7 cellular contexts compared by ENCODE assay signal in genomic region chr5:128081111-128081865, GRCh38. TPM values are rescaled to one million over a fixed set of nuclear protein-coding genes. Genes with fewer than 3 reads are reported as not detected.
DNase-seq lines count a peak whose midpoint lies in the region; ATAC-seq and TF ChIP-seq lines count a peak whose summit lies in the region.

No MANE protein-coding gene starts in this region.

- CTCF ChIA-PET in Panc1 (lab: Charles Lee), result no interaction called here

- H3K4me1 ChIP-seq in Panc1 (ENCODE audit: control insufficient read depth, insufficient read depth, low read length) (peaks cover 27% of the 10 kb centered on the region), skeletal muscle tissue (ENCODE audit: control insufficient read depth in 3 of 3, insufficient read depth in 3 of 3, low read length in 3 of 3) (peaks cover 6 to 14% (median 13%) of the 10 kb centered on the region in 3 donors)

- DNase-seq in Panc1 (ENCODE audit: low read depth, low spot score) (no peak), epithelial cell of prostate (ENCODE audit: low read depth, low spot score) (no peak), iPS-NIHi7 (ENCODE audit: extremely low spot score) (no peak)

- intact Hi-C loops in Panc1 (cut with micrococcal nuclease; ENCODE audit: unreplicated experiment), result loop anchor here (10.0 kb wide), 1 partner anchor 176 kb away; no protein-coding TSS in a partner anchor

- no peak overlapping the region for H3K9ac ChIP-seq in skeletal muscle tissue (ENCODE audit: low read depth in 1 of 3, low read length in 3 of 3)

- H3K9me3 ChIP-seq in Panc1 (ENCODE audit: control insufficient read depth, insufficient read depth, low read depth, low read length) (no peaks in the 10 kb centered on the region), skeletal muscle tissue (ENCODE audit: control insufficient read depth in 3 of 3, low read length in 3 of 3) (no peaks in the 10 kb centered on the region)

- H3K36me3 ChIP-seq in Panc1 (ENCODE audit: control insufficient read depth, insufficient read depth, low read length) (no peaks in the 10 kb centered on the region; the same call in 1 of the 2 replicates), skeletal muscle tissue (ENCODE audit: control insufficient read depth in 3 of 3, insufficient read depth in 3 of 3, low read length in 3 of 3) (no peaks in the 10 kb centered on the region)

- TSS peak; percentile 67 for BruUV-seq in Panc1 (replicated peaks; lab: Mats Ljungman, UMichigan)

- peak; percentile 26 for TF ChIP-seq CTCF in GM12873 (IDR thresholded peaks at IDR 0.05; ENCODE audit: insufficient read depth, low read depth, low read length, missing control alignments)
- TF ChIP-seq CTCF in Panc1 (IDR thresholded peaks at IDR 0.05), result peak; percentile 14; the same call in 1 of the 2 replicates

- POLR2A ChIA-PET in Panc1 (lab: Charles Lee), result no interaction called here

- H3K4me3 ChIP-seq in Panc1 (ENCODE audit: low read depth in 2 of 2, low read length in 2 of 2) (peak overlapping the region; percentile 64 to 83), skeletal muscle tissue (ENCODE audit: low read length in 3 of 3) (no peak overlapping the region)

- H3K27ac ChIP-seq in Panc1 (ENCODE audit: low read length) (peak overlapping the region; percentile 94), epithelial cell of prostate (peak overlapping the region; percentile 86), skeletal muscle tissue (ENCODE audit: low read depth, low read length) (peak overlapping the region; percentile 87)

- H3K27me3 ChIP-seq in Panc1 (ENCODE audit: control insufficient read depth, insufficient read depth, low read length) (no peaks in the 10 kb centered on the region), skeletal muscle tissue (ENCODE audit: control insufficient read depth in 3 of 3, insufficient read depth in 3 of 3, low read length in 3 of 3) (no peaks in the 10 kb centered on the region)

- no peak for ATAC-seq in Panc1
- no peak for ATAC-seq in GM21786 (IDR thresholded peaks at IDR 0.05; ENCODE audit: unreplicated experiment)
- no peak for ATAC-seq in GM19328 (IDR thresholded peaks at IDR 0.05; ENCODE audit: unreplicated experiment)

- in situ Hi-C loops in Panc1 (cut with HindIII; ENCODE audit: low pct_unique_long_range_greater_than_20kb, low sequenced_read_pairs), result no loop called here

RNA-seq across cellular contexts. Expression of gene SLC12A2, which starts 2.3 kb away (rescaled TPM):
- total RNA-seq in Panc1 (2021; ENCODE audit: unreplicated experiment) (36.9 TPM), skeletal muscle tissue (24.5 TPM)
- 14.1 TPM for polyA plus RNA-seq in Panc1 (2012; ENCODE audit: insufficient read length)

Comparison
In these comparisons a context has a peak if more than half of its experiments do, and no peak if none do; other contexts are left out.
1. H3K4me3 ChIP-seq: peak in Panc1 (2 of 2); none in skeletal muscle tissue (0 of 3).
2. Peak in every context shown above with its lines, with median percentiles within 50 percentile points of each other: H3K27ac ChIP-seq.